10 cellular contexts compared by ENCODE assay signal in genomic region chr10:103445767-103446567, GRCh38. TPM values are rescaled to one million over a fixed set of nuclear protein-coding genes. Genes with fewer than 3 reads are reported as not detected.
DNase-seq lines count a peak whose midpoint lies in the region; ATAC-seq and TF ChIP-seq lines count a peak whose summit lies in the region.
"Had no signal": no experiment of that assay in that cellular context is flagged by ENCODE, and none has a peak within 500 bp of the region (broad histone marks: within the 10 kb centered on the region; RNA-seq: fewer than 3 reads in every experiment).

No MANE protein-coding gene starts in this region.

- H3K9ac ChIP-seq in fibroblast of lung (ENCODE audit: insufficient read depth, low read length) (peak overlapping the region; percentile 38), neuronal stem cell (ENCODE audit: low read depth, low read length, poor library complexity) (no peak overlapping the region)

- no peak overlapping the region for H2AK5ac ChIP-seq in neuronal stem cell (ENCODE audit: low read depth, low read length)

- H3K36me3 ChIP-seq in fibroblast of lung (ENCODE audit: control insufficient read depth, insufficient read depth, low read length) (peaks cover 51% of the 10 kb centered on the region), neuronal stem cell (replicated peaks in 1 of 2; ENCODE audit: control insufficient read depth in 2 of 2, insufficient read depth in 2 of 2, low read length in 2 of 2) (peaks cover 58 to 87% of the 10 kb centered on the region in 2 donors)

- no peaks in the 10 kb centered on the region for H3K27me3 Mint-ChIP-seq in T-helper 17 cell

- peaks cover 51% of the 10 kb centered on the region for H3K4me1 Mint-ChIP-seq in T-helper 17 cell

- H2BK12ac ChIP-seq in neuronal stem cell (ENCODE audit: low read length) = no peak overlapping the region

- H4K8ac ChIP-seq in neuronal stem cell (ENCODE audit: low read depth, low read length) = no peak overlapping the region

- no peak overlapping the region for H3K18ac ChIP-seq in neuronal stem cell (ENCODE audit: low read length)

- DNase-seq in AG08396 (ENCODE audit: low spot score) = peak; percentile 57
- no peak for DNase-seq in T-helper 17 cell
- peak; percentile 35 to 81 for DNase-seq in fibroblast of lung (ENCODE audit: low read depth in 2 of 2)
- no peak for DNase-seq in neuronal stem cell (ENCODE audit: low spot score)
- no peak for DNase-seq in effector CD8-positive, alpha-beta T cell (lab: John Stamatoyannopoulos, UW)
- no peak for DNase-seq in NCI-H524 treated with DMSO at 0.1 percent for 48 hours (lab: John Stamatoyannopoulos, UW)
- DNase-seq in DMS153 (lab: John Stamatoyannopoulos, UW) = no peak
- no peak for DNase-seq in iPS-NIHi7 (ENCODE audit: extremely low spot score)
- DNase-seq: DND-41, NCI-H69 had no signal

- peak overlapping the region; percentile 59 for H2BK5ac ChIP-seq in neuronal stem cell (ENCODE audit: low read length)

- H3K79me2 ChIP-seq in fibroblast of lung (ENCODE audit: control insufficient read depth, insufficient read depth, low read length) = peaks cover 34% of the 10 kb centered on the region

- no peak overlapping the region for H3K4me3 Mint-ChIP-seq in T-helper 17 cell

- no peak overlapping the region for H2BK15ac ChIP-seq in neuronal stem cell (ENCODE audit: low read length)

- no peak for TF ChIP-seq CTCF in fibroblast of lung (conservative IDR thresholded peaks at IDR 0.05 in 1 of 2, IDR thresholded peaks at IDR 0.05 in 1 of 2; ENCODE audit: low read depth in 1 of 2, low read length in 2 of 2)

- H2BK120ac ChIP-seq in neuronal stem cell (ENCODE audit: low read depth, low read length) = no peak overlapping the region

- H3K14ac ChIP-seq in neuronal stem cell (ENCODE audit: low read length) = no peak overlapping the region

- H3K27ac ChIP-seq in fibroblast of lung (ENCODE audit: insufficient read depth, low read length) (peak overlapping the region; percentile 80), neuronal stem cell (replicated peaks; ENCODE audit: low read length) (no peak overlapping the region)

- WGBS in neuronal stem cell (ENCODE audit: extremely low coverage in 2 of 2, insufficient read length in 2 of 2, insufficient replicate concordance in 1 of 2), 2 donors = no CpG with 5 or more reads among the region's 12 CpGs

- no peak overlapping the region for H4K91ac ChIP-seq in neuronal stem cell (ENCODE audit: low read depth, low read length, poor library complexity)

- H3K27me3 ChIP-seq in fibroblast of lung (ENCODE audit: control insufficient read depth, insufficient read depth, low read length) (no peaks in the 10 kb centered on the region), neuronal stem cell (ENCODE audit: control insufficient read depth in 3 of 3, insufficient read depth in 3 of 3, low read depth in 1 of 3, low read length in 3 of 3) (no peaks in the 10 kb centered on the region)

- no peak overlapping the region for H3K4ac ChIP-seq in neuronal stem cell (ENCODE audit: low read length)

- no peak for ATAC-seq in T-helper 17 cell

- no peak overlapping the region for H3K4me2 ChIP-seq in fibroblast of lung (ENCODE audit: extremely low read depth, insufficient read depth, low read length)
- no peak overlapping the region for H3K4me2 ChIP-seq in neuronal stem cell (ENCODE audit: insufficient read depth, low read length, poor library complexity, severe bottlenecking)

- peaks cover 21% of the 10 kb centered on the region for H3K36me3 Mint-ChIP-seq in T-helper 17 cell (ENCODE audit: low read depth)

- peak overlapping the region; percentile 34 for H3K27ac Mint-ChIP-seq in T-helper 17 cell

- no peaks in the 10 kb centered on the region for H3K9me3 ChIP-seq in T-helper 17 cell (ENCODE audit: control insufficient read depth, low read length, poor library complexity, severe bottlenecking)
- no peaks in the 10 kb centered on the region for H3K9me3 ChIP-seq in fibroblast of lung (ENCODE audit: control insufficient read depth, insufficient read depth, low read depth, low read length)
- no peaks in the 10 kb centered on the region for H3K9me3 ChIP-seq in neuronal stem cell (replicated peaks in 1 of 2; ENCODE audit: control insufficient read depth in 2 of 2, insufficient read depth in 1 of 2, low read depth in 1 of 2, low read length in 2 of 2)

- H3K4me1 ChIP-seq in fibroblast of lung (ENCODE audit: control insufficient read depth, extremely low read depth, insufficient read depth, low read length) (peaks cover 42% of the 10 kb centered on the region), neuronal stem cell (ENCODE audit: control insufficient read depth in 2 of 2, insufficient read depth in 1 of 2, low read depth in 1 of 2, low read length in 2 of 2) (no peaks in the 10 kb centered on the region)

- H3K4me3 ChIP-seq in fibroblast of lung (replicated peaks in 1 of 4; ENCODE audit: control extremely low read depth in 1 of 4, insufficient read depth in 1 of 4, low read depth in 3 of 4, low read length in 4 of 4) = no peak overlapping the region
- H3K4me3 ChIP-seq in neuronal stem cell (ENCODE audit: low read length in 2 of 2) = no peak overlapping the region

- no peaks in the 10 kb centered on the region for H3K79me1 ChIP-seq in neuronal stem cell (ENCODE audit: low read depth, low read length)

- no peak overlapping the region for H3K23ac ChIP-seq in neuronal stem cell (ENCODE audit: low read depth, low read length, poor library complexity)

- H2AFZ ChIP-seq in fibroblast of lung (ENCODE audit: low read length) = no peak overlapping the region
- no peak overlapping the region for H2AFZ ChIP-seq in neuronal stem cell (ENCODE audit: low read length)

- H4K20me1 ChIP-seq in fibroblast of lung (ENCODE audit: control insufficient read depth, extremely low read depth, insufficient read depth, low read length) = no peaks in the 10 kb centered on the region

RNA-seq across cellular contexts. Expression of gene CALHM2, which starts 6.2 kb away (rescaled TPM):
- 10 to 100 TPM; 15.5 to 23.6 TPM for total RNA-seq in T-helper 17 cell
- total RNA-seq in fibroblast of lung = 31.6 and 35.8 TPM in 2 replicates
- 29.8 and 37.2 TPM in 2 replicates for polyA plus RNA-seq in fibroblast of lung
- 41.0 and 49.0 TPM in 2 replicates for polyA plus RNA-seq in fibroblast of lung (2012)
- 61.1 and 62.8 TPM in 2 replicates for polyA minus RNA-seq in fibroblast of lung (ENCODE audit: low replicate concordance)
- polyA plus RNA-seq in neuronal stem cell (2013, experiment 1 of 2) = 6.0 TPM
- 6.5 TPM for polyA plus RNA-seq in neuronal stem cell (2013, experiment 2 of 2)

RNA-seq across cellular contexts. Expression of gene CALHM1, which starts 12.7 kb away (rescaled TPM):
- total RNA-seq in T-helper 17 cell = not detected
- total RNA-seq in fibroblast of lung = not detected in 2 replicates
- polyA plus RNA-seq in fibroblast of lung = not detected in 2 replicates
- 0.03 TPM in 1 of 2 replicates, not detected in the other for polyA plus RNA-seq in fibroblast of lung (2012)
- polyA minus RNA-seq in fibroblast of lung (ENCODE audit: low replicate concordance) = not detected in 2 replicates
- polyA plus RNA-seq in neuronal stem cell (2013, experiment 1 of 2) = 0.06 TPM
- 0.04 TPM for polyA plus RNA-seq in neuronal stem cell (2013, experiment 2 of 2)

RNA-seq across cellular contexts. Expression of gene CALHM3, which starts 33.1 kb away (rescaled TPM):
- not detected for total RNA-seq in T-helper 17 cell
- total RNA-seq in fibroblast of lung = not detected in 2 replicates
- not detected in 2 replicates for polyA plus RNA-seq in fibroblast of lung
- polyA plus RNA-seq in fibroblast of lung (2012) = not detected in 2 replicates
- polyA minus RNA-seq in fibroblast of lung (ENCODE audit: low replicate concordance) = 0.15 TPM in 1 of 2 replicates, not detected in the other
- polyA plus RNA-seq in neuronal stem cell (2013, experiment 1 of 2) = not detected
- polyA plus RNA-seq in neuronal stem cell (2013, experiment 2 of 2) = 0.01 TPM

RNA-seq across cellular contexts. Expression of gene NEURL1, which starts 47.5 kb away (rescaled TPM):
- total RNA-seq in T-helper 17 cell (1 to 10 TPM in 1 of 2 donors, under 1 TPM in 1; 0.50 to 1.1 TPM), fibroblast of lung (under 0.01 TPM in 1 of 2 replicates, not detected in the other)
- polyA plus RNA-seq in fibroblast of lung = 0.11 and 0.12 TPM in 2 replicates
- polyA plus RNA-seq in fibroblast of lung (2012) = 0.37 and 0.47 TPM in 2 replicates
- 0.19 TPM in 1 of 2 replicates, not detected in the other for polyA minus RNA-seq in fibroblast of lung (ENCODE audit: low replicate concordance)
- polyA plus RNA-seq in neuronal stem cell (2013, experiment 1 of 2) = 1.4 TPM
- polyA plus RNA-seq in neuronal stem cell (2013, experiment 2 of 2) = 1.7 TPM

RNA-seq across cellular contexts. Expression of gene PDCD11, which starts 49.5 kb away (rescaled TPM):
- 10 to 100 TPM; 18.7 to 29.7 TPM for total RNA-seq in T-helper 17 cell
- total RNA-seq in fibroblast of lung = 28.8 and 34.0 TPM in 2 replicates
- polyA plus RNA-seq in fibroblast of lung = 10.0 and 15.1 TPM in 2 replicates
- polyA plus RNA-seq in fibroblast of lung (2012) = 14.3 and 22.2 TPM in 2 replicates
- 35.6 and 66.2 TPM in 2 replicates for polyA minus RNA-seq in fibroblast of lung (ENCODE audit: low replicate concordance)
- 16.0 TPM for polyA plus RNA-seq in neuronal stem cell (2013, experiment 1 of 2)
- 15.0 TPM for polyA plus RNA-seq in neuronal stem cell (2013, experiment 2 of 2)

Comparison
In these comparisons a context has a peak if more than half of its experiments do, and no peak if none do; other contexts are left out.
1. DNase-seq: peak in AG08396 (single experiment) and fibroblast of lung (2 of 2); none in T-helper 17 cell (0 of 3), neuronal stem cell (single experiment), effector CD8-positive, alpha-beta T cell (single experiment), NCI-H524 treated with DMSO at 0.1 percent for 48 hours (single experiment), DMS153 (single experiment) and iPS-NIHi7 (single experiment).